Comparison of ENCODE assay signal across 30 cellular contexts in the genomic region with DNA sequence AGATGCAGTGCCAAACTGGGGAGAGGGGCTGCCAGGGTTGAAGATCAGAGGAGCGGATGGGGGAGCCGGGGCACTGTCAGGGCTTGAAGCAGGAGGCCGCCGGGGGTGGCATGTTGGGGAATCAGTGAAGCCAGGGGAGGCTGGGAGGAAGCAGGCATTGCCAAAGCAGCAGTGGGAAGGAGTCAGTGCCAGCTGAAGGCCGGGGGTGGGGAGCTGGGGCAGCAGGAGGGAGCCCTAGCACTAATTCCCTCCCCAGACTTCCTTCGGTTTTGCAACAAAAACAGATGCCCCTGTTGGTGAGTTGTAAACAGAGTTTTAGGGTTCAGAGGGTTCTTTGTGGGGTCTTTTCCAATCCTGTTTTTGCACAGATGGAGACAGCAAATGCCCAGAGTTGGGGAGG. TPM values are rescaled to one million over a fixed set of nuclear protein-coding genes. Genes with fewer than 3 reads are reported as not detected.
"Had no signal": no experiment of that assay in that cellular context is flagged by ENCODE, and none has a peak within 500 bp of the region (broad histone marks: within the 10 kb centered on the region; RNA-seq: fewer than 3 reads in every experiment).

No MANE protein-coding gene starts in this region.

- H3K4me1 ChIP-seq: foreskin keratinocyte, testis had no signal

- H3K9me3 Mint-ChIP-seq: activated CD4-positive, alpha-beta memory T cell treated with anti-CD3 and anti-CD28 coated beads for 36 hours; activated naive CD4-positive, alpha-beta T cell treated with anti-CD3 and anti-CD28 coated beads, Interleukin-2, amount 10 ng/mL, durations not matched to agents 7 days and 5 days; activated naive CD8-positive, alpha-beta T cell treated with anti-CD3 and anti-CD28 coated beads, Interleukin-2, amount 10 ng/mL, durations not matched to agents 7 days and 5 days; activated T-helper 1 cell treated with anti-CD3 and anti-CD28 coated beads, Interleukin-12 subunit alpha, Interleukin-12 subunit beta, Interleukin-2, Interleukin-4 antibody, amounts not matched to agents 30 ng/mL and 10 ng/mL and 1 ng/mL, durations not matched to agents 14 hours and 24 hours and 36 hours; memory B cell; naive thymus-derived CD4-positive, alpha-beta T cell had no signal

- H3K27ac Mint-ChIP-seq: activated CD4-positive, alpha-beta memory T cell treated with anti-CD3 and anti-CD28 coated beads for 36 hours; activated naive CD4-positive, alpha-beta T cell treated with anti-CD3 and anti-CD28 coated beads, Interleukin-2, amount 10 ng/mL, durations not matched to agents 7 days and 5 days; activated naive CD8-positive, alpha-beta T cell treated with anti-CD3 and anti-CD28 coated beads, Interleukin-2, amount 10 ng/mL, durations not matched to agents 7 days and 5 days; activated T-helper 1 cell treated with anti-CD3 and anti-CD28 coated beads, Interleukin-12 subunit alpha, Interleukin-12 subunit beta, Interleukin-2, Interleukin-4 antibody, amounts not matched to agents 30 ng/mL and 10 ng/mL and 1 ng/mL, durations not matched to agents 14 hours and 24 hours and 36 hours; memory B cell; naive thymus-derived CD4-positive, alpha-beta T cell had no signal

- H3K36me3 ChIP-seq: ascending aorta, brain microvascular endothelial cell, esophagus muscularis mucosa, heart right ventricle, spleen, transverse colon had no signal

- DNase-seq: activated CD4-positive, alpha-beta memory T cell treated with anti-CD3 and anti-CD28 coated beads for 36 hours; activated CD4-positive, alpha-beta T cell treated with anti-CD3 and anti-CD28 coated beads for 4 hours; activated CD8-positive, alpha-beta memory T cell treated with anti-CD3 and anti-CD28 coated beads, Interleukin-2, amount 50 U/mL, for 4 hours; activated gamma-delta T cell; activated naive CD4-positive, alpha-beta T cell treated with anti-CD3 and anti-CD28 coated beads, Interleukin-2, amount 10 ng/mL, durations not matched to agents 7 days and 5 days; activated naive CD8-positive, alpha-beta T cell treated with anti-CD3 and anti-CD28 coated beads, Interleukin-2, amount 10 ng/mL, durations not matched to agents 7 days and 5 days; activated T-cell treated with anti-CD3 and anti-CD28 coated beads, Interleukin-2, amount 50 U/mL, for 1 hour; brain microvascular endothelial cell; dermis blood vessel endothelial cell; effector CD4-positive, alpha-beta T cell; foreskin keratinocyte; heart right ventricle; midbrain; naive thymus-derived CD4-positive, alpha-beta T cell; occipital lobe; spleen; stimulated activated naive CD8-positive, alpha-beta T cell treated with anti-CD3 and anti-CD28 coated beads, Interleukin-15, Interleukin-2, amounts not matched to agents 100 U/mL and 50 U/mL, for 24 hours; testis; transverse colon had no signal

- H3K4me3 ChIP-seq: ascending aorta, esophagus muscularis mucosa, heart right ventricle, spleen, testis, transverse colon had no signal

- H3K27me3 ChIP-seq: ascending aorta, testis had no signal

- ATAC-seq: foreskin keratinocyte; heart right ventricle; naive thymus-derived CD4-positive, alpha-beta T cell; right cardiac atrium; stimulated activated naive CD8-positive, alpha-beta T cell treated with anti-CD3 and anti-CD28 coated beads, Interleukin-15, Interleukin-2, amounts not matched to agents 100 U/mL and 50 U/mL, for 24 hours had no signal

- H3K9me3 ChIP-seq: ascending aorta, esophagus muscularis mucosa, heart right ventricle, spleen, testis, transverse colon had no signal

- H3K27ac ChIP-seq: ascending aorta, brain microvascular endothelial cell, esophagus muscularis mucosa, foreskin keratinocyte, heart right ventricle, spleen, testis, transverse colon, VCaP had no signal

- H3K36me3 Mint-ChIP-seq: activated CD4-positive, alpha-beta memory T cell treated with anti-CD3 and anti-CD28 coated beads for 36 hours; activated naive CD4-positive, alpha-beta T cell treated with anti-CD3 and anti-CD28 coated beads, Interleukin-2, amount 10 ng/mL, durations not matched to agents 7 days and 5 days; activated naive CD8-positive, alpha-beta T cell treated with anti-CD3 and anti-CD28 coated beads, Interleukin-2, amount 10 ng/mL, durations not matched to agents 7 days and 5 days; memory B cell; naive thymus-derived CD4-positive, alpha-beta T cell had no signal

- H3K4me1 Mint-ChIP-seq: activated naive CD4-positive, alpha-beta T cell treated with anti-CD3 and anti-CD28 coated beads, Interleukin-2, amount 10 ng/mL, durations not matched to agents 7 days and 5 days; activated naive CD8-positive, alpha-beta T cell treated with anti-CD3 and anti-CD28 coated beads, Interleukin-2, amount 10 ng/mL, durations not matched to agents 7 days and 5 days had no signal

- H3K4me3 Mint-ChIP-seq: activated CD4-positive, alpha-beta memory T cell treated with anti-CD3 and anti-CD28 coated beads for 36 hours; activated naive CD4-positive, alpha-beta T cell treated with anti-CD3 and anti-CD28 coated beads, Interleukin-2, amount 10 ng/mL, durations not matched to agents 7 days and 5 days; activated naive CD8-positive, alpha-beta T cell treated with anti-CD3 and anti-CD28 coated beads, Interleukin-2, amount 10 ng/mL, durations not matched to agents 7 days and 5 days; activated T-helper 1 cell treated with anti-CD3 and anti-CD28 coated beads, Interleukin-12 subunit alpha, Interleukin-12 subunit beta, Interleukin-2, Interleukin-4 antibody, amounts not matched to agents 30 ng/mL and 10 ng/mL and 1 ng/mL, durations not matched to agents 14 hours and 24 hours and 36 hours; memory B cell; naive thymus-derived CD4-positive, alpha-beta T cell had no signal

RNA-seq across cellular contexts. Expression of gene TAC4, which starts 10.9 kb away (rescaled TPM):
- total RNA-seq: activated CD4-positive, alpha-beta memory T cell treated with anti-CD3 and anti-CD28 coated beads for 36 hours; activated CD8-positive, alpha-beta memory T cell treated with anti-CD3 and anti-CD28 coated beads for 36 hours; activated naive CD8-positive, alpha-beta T cell treated with anti-CD3 and anti-CD28 coated beads, Interleukin-2, amount 10 ng/mL, durations not matched to agents 7 days and 5 days; activated T-helper 1 cell treated with anti-CD3 and anti-CD28 coated beads, Interleukin-12 subunit alpha, Interleukin-12 subunit beta, Interleukin-2, Interleukin-4 antibody, amounts not matched to agents 30 ng/mL and 10 ng/mL and 1 ng/mL, durations not matched to agents 14 hours and 24 hours and 36 hours; ascending aorta; dermis blood vessel endothelial cell; esophagus muscularis mucosa; foreskin keratinocyte; kidney epithelial cell; lower leg skin; naive thymus-derived CD4-positive, alpha-beta T cell; occipital lobe; pulmonary artery endothelial cell; spleen; T-helper 2 cell treated with Interferon-gamma antibody and Interleukin-4, amounts not matched to agents 100 ng/mL and 5 ng/mL, for 36 hours; testis; transverse colon had no signal
